Comparison of ENCODE assay signal across 20 cellular contexts in the genomic region with DNA sequence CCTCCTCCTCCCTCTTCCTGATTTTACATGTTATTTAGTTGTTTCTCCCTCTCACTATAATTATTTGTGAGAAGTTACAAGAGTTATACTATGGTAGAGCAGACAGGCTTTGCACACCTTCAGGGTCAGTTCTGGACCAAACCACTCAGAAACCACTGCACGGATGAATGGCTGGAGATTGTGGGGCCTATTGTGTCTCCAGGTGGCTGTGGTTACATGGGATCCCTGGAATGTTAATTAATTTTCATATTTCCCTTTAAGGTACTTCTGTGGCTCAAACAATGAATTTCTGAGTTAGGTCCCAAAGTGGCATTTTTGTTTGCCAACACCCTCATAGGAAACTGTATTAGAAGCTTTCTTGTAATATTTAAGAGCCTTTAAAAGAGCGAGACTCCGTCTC.
A peak's percentile ranks its signal among the peaks of the same experiment; 100 is the strongest.
DNase-seq lines count a peak whose midpoint lies in the region.
"Had no signal": no experiment of that assay in that cellular context is flagged by ENCODE, and none has a peak within 500 bp of the region (broad histone marks: within the 10 kb centered on the region; RNA-seq: fewer than 3 reads in every experiment).

No MANE protein-coding gene starts in this region.

- peak; percentile 39 for DNase-seq in Daoy (ENCODE audit: low read depth)
- DNase-seq in NCI-H526 (lab: John Stamatoyannopoulos, UW): peak; percentile 76 to 83
- DNase-seq in glomerular visceral epithelial cell (ENCODE audit: extremely low spot score): peak; percentile 86
- peak; percentile 79 for DNase-seq in renal cortical epithelial cell (ENCODE audit: low read depth)
- DNase-seq in HPDE6-E6E7 (ENCODE audit: extremely low spot score): no peak
- DNase-seq in mucosa of gallbladder (ENCODE audit: low spot score): no peak
- DNase-seq in H4 (ENCODE audit: low spot score): no peak
- DNase-seq: Calu3; CD4-positive, alpha-beta T cell; DMS153; H9; HFFc6; NCI-H1105 treated with DMSO at 0.1 percent for 48 hours; NCI-H2081; NCI-H2171; NCI-H345; NCI-H524; RPMI8226; SHP77; SW 1271 had no signal

Comparison
In these comparisons a context has a peak if more than half of its experiments do, and no peak if none do; other contexts are left out.
1. DNase-seq: peak in Daoy (single experiment), NCI-H526 (2 of 2), glomerular visceral epithelial cell (single experiment) and renal cortical epithelial cell (single experiment); none in HPDE6-E6E7 (single experiment), mucosa of gallbladder (single experiment) and H4 (single experiment).